26 cellular contexts compared by ENCODE assay signal in the genomic region with DNA sequence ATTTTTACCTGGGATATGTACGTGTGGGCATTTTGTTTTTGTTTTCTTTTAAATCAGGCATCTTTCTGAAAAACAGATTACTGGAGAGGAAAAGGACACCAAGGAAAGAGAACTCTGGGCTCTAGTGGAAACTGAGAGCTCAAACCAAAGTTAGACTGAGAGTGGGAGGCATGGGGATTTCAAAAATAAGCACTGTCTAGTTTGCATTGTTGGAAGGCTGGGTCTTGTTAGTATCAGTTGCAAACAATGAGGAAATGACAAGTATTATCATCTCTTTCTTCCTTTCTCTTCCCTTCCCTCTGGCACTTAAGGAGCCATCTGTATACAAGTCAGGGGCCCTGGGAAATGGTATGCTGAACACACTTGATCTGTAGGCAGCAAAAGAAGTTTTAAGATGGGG. TPM values are rescaled to one million over a fixed set of nuclear protein-coding genes. Genes with fewer than 3 reads are reported as not detected.
DNase-seq lines count a peak whose midpoint lies in the region; ATAC-seq, FAIRE-seq and TF ChIP-seq lines count a peak whose summit lies in the region.
"Had no signal": no experiment of that assay in that cellular context is flagged by ENCODE, and none has a peak within 500 bp of the region (broad histone marks: within the 10 kb centered on the region; RNA-seq: fewer than 3 reads in every experiment).

No MANE protein-coding gene starts in this region.

- H4K20me1 ChIP-seq in GM23338 (replicated peaks; ENCODE audit: insufficient read depth) = no peaks in the 10 kb centered on the region
- H4K20me1 ChIP-seq: BLaER1 treated with 17β-estradiol and CSF1 and Interleukin-3, amounts not matched to agents 10 nM and 100 nM had no signal

- H3K27me3 Mint-ChIP-seq in GM23338 (ENCODE audit: insufficient read depth, low read depth, poor library complexity) = peaks cover 2% of the 10 kb centered on the region
- peaks cover 5% of the 10 kb centered on the region for H3K27me3 Mint-ChIP-seq in activated T-cell treated with anti-CD3 and anti-CD28 coated beads, Interleukin-2, amount 50 U/mL, for 24 hours

- no peak overlapping the region for H3K4me3 ChIP-seq in GM23338
- H3K4me3 ChIP-seq: A549; BLaER1 treated with 17β-estradiol and CSF1 and Interleukin-3, amounts not matched to agents 10 nM and 100 nM; HAP-1 had no signal

- TF ChIP-seq CTCF in GM23338 (conservative IDR thresholded peaks at IDR 0.05; ENCODE audit: low read depth in 2 of 2) = no peak

- H3K9me2 ChIP-seq in GM23338 (ENCODE audit: insufficient read depth) = 0 out of 2 replicates have a peak, but pooled peaks cover 2% of the 10 kb centered on the region

- no peaks in the 10 kb centered on the region for H3K4me1 ChIP-seq in GM23338 (ENCODE audit: insufficient read depth)
- H3K4me1 ChIP-seq: A549; BLaER1 treated with 17β-estradiol and CSF1 and Interleukin-3, amounts not matched to agents 10 nM and 100 nM; HAP-1 had no signal

- FAIRE-seq in GM12892 (lab: Jason Lieb, UNC) = no peak
- FAIRE-seq: A549, GM12891, GM19239, H54 had no signal

- no peaks in the 10 kb centered on the region for H3K36me3 ChIP-seq in GM23338 (ENCODE audit: insufficient read depth)
- H3K36me3 ChIP-seq: BE2C; BLaER1 treated with 17β-estradiol and CSF1 and Interleukin-3, amounts not matched to agents 10 nM and 100 nM; HAP-1 had no signal

- no peaks in the 10 kb centered on the region for H3K79me2 ChIP-seq in GM23338 (replicated peaks; ENCODE audit: insufficient read depth)

- no peak overlapping the region for H3K27ac Mint-ChIP-seq in GM23338
- no peak overlapping the region for H3K27ac Mint-ChIP-seq in activated T-cell treated with anti-CD3 and anti-CD28 coated beads, Interleukin-2, amount 50 U/mL, for 24 hours
- H3K27ac Mint-ChIP-seq: CD14-positive monocyte; CD4-positive, alpha-beta T cell; CD8-positive, alpha-beta memory T cell; HFFc6 had no signal

- no peaks in the 10 kb centered on the region for H3K36me3 Mint-ChIP-seq in GM23338 (ENCODE audit: low read depth)
- H3K36me3 Mint-ChIP-seq in activated T-cell treated with anti-CD3 and anti-CD28 coated beads, Interleukin-2, amount 50 U/mL, for 24 hours (ENCODE audit: low read depth) = no peaks in the 10 kb centered on the region
- H3K36me3 Mint-ChIP-seq: CD14-positive monocyte had no signal

- H3K4me2 ChIP-seq in GM23338 = no peak overlapping the region
- H3K4me2 ChIP-seq: A549; BLaER1 treated with 17β-estradiol and CSF1 and Interleukin-3, amounts not matched to agents 10 nM and 100 nM had no signal

- no peaks in the 10 kb centered on the region for H3K4me1 Mint-ChIP-seq in GM23338
- H3K4me1 Mint-ChIP-seq in activated T-cell treated with anti-CD3 and anti-CD28 coated beads, Interleukin-2, amount 50 U/mL, for 24 hours (ENCODE audit: low read depth) = no peaks in the 10 kb centered on the region
- H3K4me1 Mint-ChIP-seq: CD14-positive monocyte; CD8-positive, alpha-beta memory T cell had no signal

- H2AFZ ChIP-seq in GM23338 = peak overlapping the region; percentile 40; the same call in 1 of the 2 replicates

- DNase-seq in GM23338 (ENCODE audit: low spot score) (no peak), NCI-H524 (lab: John Stamatoyannopoulos, UW) (peak; percentile 30 to 79), NCI-H82 treated with DMSO at 0.1 percent for 48 hours (lab: John Stamatoyannopoulos, UW; ENCODE audit: unreplicated experiment) (peak; percentile 9), anterior cingulate cortex (lab: John Stamatoyannopoulos, UW) (no peak), activated gamma-delta T cell treated with Interleukin-2 at 50 U/mL for 16 hours (no peak), GM12892 (ENCODE audit: insufficient read length) (no peak)
- DNase-seq in activated T-cell treated with anti-CD3 and anti-CD28 coated beads, Interleukin-2, amount 50 U/mL, for 24 hours = no peak
- DNase-seq: 8988T; ACHN; AML-193; BE2C; CD4-positive, alpha-beta T cell; CD8-positive, alpha-beta memory T cell; DMS 273 treated with DMSO at 0.1 percent for 48 hours; DMS79; EL; GDM1; GOT3; HFFc6 had no signal

- no peaks in the 10 kb centered on the region for H3F3A ChIP-seq in GM23338 (replicated peaks; ENCODE audit: low read depth)

- no peaks in the 10 kb centered on the region for H3K9me3 Mint-ChIP-seq in GM23338
- no peaks in the 10 kb centered on the region for H3K9me3 Mint-ChIP-seq in activated T-cell treated with anti-CD3 and anti-CD28 coated beads, Interleukin-2, amount 50 U/mL, for 24 hours

- no peak for ATAC-seq in GM23338
- ATAC-seq: A549 had no signal

- no peak for TF ChIP-seq POLR2A in GM12892 (IDR thresholded peaks at IDR 0.05; ENCODE audit: low read depth, low read length)

- H3K4me3 Mint-ChIP-seq in GM23338 = no peak overlapping the region
- no peak overlapping the region for H3K4me3 Mint-ChIP-seq in activated T-cell treated with anti-CD3 and anti-CD28 coated beads, Interleukin-2, amount 50 U/mL, for 24 hours
- H3K4me3 Mint-ChIP-seq: CD14-positive monocyte; CD4-positive, alpha-beta T cell; CD8-positive, alpha-beta memory T cell; HFFc6 had no signal

- no peaks in the 10 kb centered on the region for H3K27me3 ChIP-seq in GM23338 (ENCODE audit: insufficient read depth)
- H3K27me3 ChIP-seq: BE2C; BLaER1 treated with 17β-estradiol and CSF1 and Interleukin-3, amounts not matched to agents 10 nM and 100 nM had no signal

- H3K27ac ChIP-seq in GM23338 (ENCODE audit: low read depth) = no peak overlapping the region
- H3K27ac ChIP-seq: A549; BLaER1 treated with 17β-estradiol and CSF1 and Interleukin-3, amounts not matched to agents 10 nM and 100 nM had no signal

TF ChIP-seq in GM23338, 12 proteins besides CTCF, POLR2A, EP300 and RAD21:
- TF ChIP-seq JUNB (IDR thresholded peaks at IDR 0.05; ENCODE audit: unreplicated experiment) (no peak), ZNF114 (CRISPR knock-in tag; IDR thresholded peaks at IDR 0.05) (no peak)
- TF ChIP-seq, protein P1, sequence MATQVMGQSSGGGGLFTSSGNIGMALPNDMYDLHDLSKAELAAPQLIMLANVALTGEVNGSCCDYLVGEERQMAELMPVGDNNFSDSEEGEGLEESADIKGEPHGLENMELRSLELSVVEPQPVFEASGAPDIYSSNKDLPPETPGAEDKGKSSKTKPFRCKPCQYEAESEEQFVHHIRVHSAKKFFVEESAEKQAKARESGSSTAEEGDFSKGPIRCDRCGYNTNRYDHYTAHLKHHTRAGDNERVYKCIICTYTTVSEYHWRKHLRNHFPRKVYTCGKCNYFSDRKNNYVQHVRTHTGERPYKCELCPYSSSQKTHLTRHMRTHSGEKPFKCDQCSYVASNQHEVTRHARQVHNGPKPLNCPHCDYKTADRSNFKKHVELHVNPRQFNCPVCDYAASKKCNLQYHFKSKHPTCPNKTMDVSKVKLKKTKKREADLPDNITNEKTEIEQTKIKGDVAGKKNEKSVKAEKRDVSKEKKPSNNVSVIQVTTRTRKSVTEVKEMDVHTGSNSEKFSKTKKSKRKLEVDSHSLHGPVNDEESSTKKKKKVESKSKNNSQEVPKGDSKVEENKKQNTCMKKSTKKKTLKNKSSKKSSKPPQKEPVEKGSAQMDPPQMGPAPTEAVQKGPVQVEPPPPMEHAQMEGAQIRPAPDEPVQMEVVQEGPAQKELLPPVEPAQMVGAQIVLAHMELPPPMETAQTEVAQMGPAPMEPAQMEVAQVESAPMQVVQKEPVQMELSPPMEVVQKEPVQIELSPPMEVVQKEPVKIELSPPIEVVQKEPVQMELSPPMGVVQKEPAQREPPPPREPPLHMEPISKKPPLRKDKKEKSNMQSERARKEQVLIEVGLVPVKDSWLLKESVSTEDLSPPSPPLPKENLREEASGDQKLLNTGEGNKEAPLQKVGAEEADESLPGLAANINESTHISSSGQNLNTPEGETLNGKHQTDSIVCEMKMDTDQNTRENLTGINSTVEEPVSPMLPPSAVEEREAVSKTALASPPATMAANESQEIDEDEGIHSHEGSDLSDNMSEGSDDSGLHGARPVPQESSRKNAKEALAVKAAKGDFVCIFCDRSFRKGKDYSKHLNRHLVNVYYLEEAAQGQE (IDR thresholded peaks at IDR 0.05; ENCODE audit: unreplicated experiment) = no peak
- TF ChIP-seq, protein P2, sequence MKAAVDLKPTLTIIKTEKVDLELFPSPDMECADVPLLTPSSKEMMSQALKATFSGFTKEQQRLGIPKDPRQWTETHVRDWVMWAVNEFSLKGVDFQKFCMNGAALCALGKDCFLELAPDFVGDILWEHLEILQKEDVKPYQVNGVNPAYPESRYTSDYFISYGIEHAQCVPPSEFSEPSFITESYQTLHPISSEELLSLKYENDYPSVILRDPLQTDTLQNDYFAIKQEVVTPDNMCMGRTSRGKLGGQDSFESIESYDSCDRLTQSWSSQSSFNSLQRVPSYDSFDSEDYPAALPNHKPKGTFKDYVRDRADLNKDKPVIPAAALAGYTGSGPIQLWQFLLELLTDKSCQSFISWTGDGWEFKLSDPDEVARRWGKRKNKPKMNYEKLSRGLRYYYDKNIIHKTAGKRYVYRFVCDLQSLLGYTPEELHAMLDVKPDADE (IDR thresholded peaks at IDR 0.05) = no peak

RNA-seq across cellular contexts. Expression of a gene that starts 48.1 kb away (rescaled TPM):
- total RNA-seq in GM23338 (2014; rRNA removed; shearing (Covaris generic)) = not detected in 2 replicates
- polyA plus RNA-seq in GM23338 (2016; fragmentation: Nextera tagmentation; extraction: Ambion mirVana) = not detected in 2 replicates
- not detected for polyA plus RNA-seq in GM12892 (2012; ENCODE audit: missing spikeins)
- total RNA-seq: CD4-positive, alpha-beta T cell; CD8-positive, alpha-beta memory T cell; HFFc6 had no signal
- polyA plus RNA-seq: A549; CD14-positive monocyte; CD8-positive, alpha-beta memory T cell had no signal

Comparison
In these comparisons a context has a peak if more than half of its experiments do, and no peak if none do; other contexts are left out.
1. DNase-seq: peak in NCI-H524 (2 of 2) and NCI-H82 treated with DMSO at 0.1 percent for 48 hours (single experiment); none in GM23338 (single experiment), anterior cingulate cortex (0 of 58), activated gamma-delta T cell treated with Interleukin-2 at 50 U/mL for 16 hours (single experiment), activated T-cell treated with anti-CD3 and anti-CD28 coated beads, Interleukin-2, amount 50 U/mL, for 24 hours (single experiment) and GM12892 (single experiment).